9 cellular contexts compared by ENCODE assay signal in genomic region chr12:48973992-48974673, GRCh38. TPM values are rescaled to one million over a fixed set of nuclear protein-coding genes. Genes with fewer than 3 reads are reported as not detected.
DNase-seq lines count a peak whose midpoint lies in the region; ATAC-seq and TF ChIP-seq lines count a peak whose summit lies in the region.
"Had no signal": no experiment of that assay in that cellular context is flagged by ENCODE, and none has a peak within 500 bp of the region (broad histone marks: within the 10 kb centered on the region; RNA-seq: fewer than 3 reads in every experiment).

No MANE protein-coding gene starts in this region.

- H3K4me3 ChIP-seq in coronary artery, result no peak overlapping the region

- TF ChIP-seq CTCF in AG09319 (IDR thresholded peaks at IDR 0.05; ENCODE audit: low read depth, low read length) (peak; percentile 51), LNCAP (IDR thresholded peaks at IDR 0.05) (peak; percentile 25; the same call in 1 of the 2 replicates), coronary artery (IDR thresholded peaks at IDR 0.05) (peak; percentile 46)

- no peak for ATAC-seq in HG02973 (IDR thresholded peaks at IDR 0.05; ENCODE audit: unreplicated experiment)

- peak overlapping the region in 1 of 2 donors; percentile 37 for H3K27ac ChIP-seq in coronary artery

- no peak for DNase-seq in AG09319 (ENCODE audit: extremely low read depth, low read depth)
- no peak for DNase-seq in coronary artery (ENCODE audit: low spot score)
- peak; percentile 72 to 73 for DNase-seq in lung microvascular endothelial cell (ENCODE audit: low read depth in 2 of 2)
- no peak for DNase-seq in kidney glomerular epithelial cell (lab: John Stamatoyannopoulos, UW)
- DNase-seq in cortex of kidney (lab: John Stamatoyannopoulos, UW), result no peak
- DNase-seq in middle frontal gyrus (ENCODE audit: extremely low spot score, low spot score), result no peak

RNA-seq across cellular contexts. Expression of gene WNT10B, which starts 2.6 kb away (rescaled TPM):
- under 0.01 and 0.22 TPM in 2 replicates for total RNA-seq in lung microvascular endothelial cell

RNA-seq across cellular contexts. Expression of gene WNT1, which starts 4.0 kb away (rescaled TPM):
- total RNA-seq in lung microvascular endothelial cell, result not detected in 2 replicates
- total RNA-seq: myocyte had no signal

RNA-seq across cellular contexts. Expression of gene ARF3, which starts 16.8 kb away (rescaled TPM):
- 36.3 and 39.7 TPM in 2 replicates for total RNA-seq in lung microvascular endothelial cell

RNA-seq across cellular contexts. Expression of gene DDN, which starts 25.0 kb away (rescaled TPM):
- total RNA-seq in lung microvascular endothelial cell, result under 0.01 TPM in 1 of 2 replicates, not detected in the other

RNA-seq across cellular contexts. Expression of gene PRKAG1, which starts 44.4 kb away (rescaled TPM):
- total RNA-seq in lung microvascular endothelial cell, result 32.1 and 38.1 TPM in 2 replicates

Comparison
In these comparisons a context has a peak if more than half of its experiments do, and no peak if none do; other contexts are left out.
1. DNase-seq: peak in lung microvascular endothelial cell (2 of 2); none in AG09319 (single experiment), coronary artery (single experiment), kidney glomerular epithelial cell (single experiment), cortex of kidney (single experiment) and middle frontal gyrus (single experiment).
2. Peak in every context shown above with its lines, with median percentiles within 50 percentile points of each other: CTCF ChIP-seq.